10 cellular contexts compared by ENCODE assay signal in genomic region chr10:11272915-11273389, GRCh38.
DNase-seq lines count a peak whose midpoint lies in the region; ATAC-seq and TF ChIP-seq lines count a peak whose summit lies in the region.
"Had no signal": no experiment of that assay in that cellular context is flagged by ENCODE, and none has a peak within 500 bp of the region (broad histone marks: within the 10 kb centered on the region; RNA-seq: fewer than 3 reads in every experiment).

No MANE protein-coding gene starts in this region.

- no peaks in the 10 kb centered on the region for H4K20me1 ChIP-seq in smooth muscle cell (ENCODE audit: low read depth)

- no peaks in the 10 kb centered on the region for H3F3A ChIP-seq in smooth muscle cell (ENCODE audit: low read depth)

- peaks cover 5% of the 10 kb centered on the region for H3K4me1 ChIP-seq in smooth muscle cell (ENCODE audit: low read depth)

- no peak overlapping the region for H3K4me2 ChIP-seq in smooth muscle cell

- H3K27ac ChIP-seq in smooth muscle cell (ENCODE audit: low read depth), result no peak overlapping the region

- no peak overlapping the region for H3K9ac ChIP-seq in smooth muscle cell (ENCODE audit: low read depth)

- H3K4me1 Mint-ChIP-seq in activated CD8-positive, alpha-beta memory T cell treated with anti-CD3 and anti-CD28 coated beads, Interleukin-2, amount 10 ng/mL, durations not matched to agents 7 days and 5 days, result peaks cover 43% of the 10 kb centered on the region
- peaks cover 28 to 58% (median 50%) of the 10 kb centered on the region in 3 donors for H3K4me1 Mint-ChIP-seq in T-cell

- no peak for TF ChIP-seq CTCF in smooth muscle cell (IDR thresholded peaks at IDR 0.05; ENCODE audit: borderline replicate concordance, insufficient read depth, poor library complexity, severe bottlenecking)

- CTCF ChIA-PET in activated CD8-positive, alpha-beta memory T cell treated with anti-CD3 and anti-CD28 coated beads, Interleukin-2, amount 10 ng/mL, durations not matched to agents 7 days and 5 days (lab: Charles Lee), result no interaction called here
- CTCF ChIA-PET in T-cell (lab: Charles Lee), result interaction anchor here in 1 of 2 donors (4.3 kb wide), 1 partner anchor 160 kb away, joined by 33 read pairs; no protein-coding TSS in a partner anchor

- WGBS in smooth muscle cell (ENCODE audit: low lambda C conversion rate), result 93% methylated on average over 15 of the region's 15 CpGs

- H2AFZ ChIP-seq in smooth muscle cell (ENCODE audit: low read depth), result no peak overlapping the region

- H3K9me3 Mint-ChIP-seq in activated CD8-positive, alpha-beta memory T cell treated with anti-CD3 and anti-CD28 coated beads, Interleukin-2, amount 10 ng/mL, durations not matched to agents 7 days and 5 days (ENCODE audit: low read depth), result no peaks in the 10 kb centered on the region
- H3K9me3 Mint-ChIP-seq in T-cell, result no peaks in the 10 kb centered on the region
- H3K9me3 Mint-ChIP-seq: brain had no signal

- no peak for DNase-seq in activated CD8-positive, alpha-beta memory T cell treated with anti-CD3 and anti-CD28 coated beads, Interleukin-2, amount 10 ng/mL, durations not matched to agents 7 days and 5 days
- DNase-seq in activated CD8-positive, alpha-beta memory T cell treated with anti-CD3 and anti-CD28 coated beads for 24 hours, result no peak
- DNase-seq in T-cell, result no peak
- DNase-seq in stimulated activated CD4-positive, alpha-beta T cell treated with anti-CD3 and anti-CD28 coated beads, TNF-alpha, amount 100 ng/mL, for 48 hours (ENCODE audit: low read depth in 3 of 3), result peak in 2 of 3 donors; percentile 40 to 52
- no peak for DNase-seq in smooth muscle cell (lab: John Stamatoyannopoulos, UW; ENCODE audit: unreplicated experiment)
- DNase-seq: NCI-H345 had no signal

- POLR2A ChIA-PET in T-cell (lab: Charles Lee), result interaction anchor here in 1 of 2 donors (0.6 kb wide), 1 partner anchor 176 kb away, joined by 3 read pairs; no protein-coding TSS in a partner anchor

- no peaks in the 10 kb centered on the region for H3K27me3 Mint-ChIP-seq in activated CD8-positive, alpha-beta memory T cell treated with anti-CD3 and anti-CD28 coated beads, Interleukin-2, amount 10 ng/mL, durations not matched to agents 7 days and 5 days
- no peaks in the 10 kb centered on the region for H3K27me3 Mint-ChIP-seq in T-cell
- H3K27me3 Mint-ChIP-seq: brain had no signal

- ATAC-seq in activated CD8-positive, alpha-beta memory T cell treated with anti-CD3 and anti-CD28 coated beads, Interleukin-2, amount 10 ng/mL, durations not matched to agents 7 days and 5 days, result no peak
- ATAC-seq in HG02610 (IDR thresholded peaks at IDR 0.05; ENCODE audit: unreplicated experiment) (peak; percentile 90), T-cell (replicated peaks in 1 of 4) (no peak), GM21576 (IDR thresholded peaks at IDR 0.05; ENCODE audit: unreplicated experiment) (no peak), GM19467 (IDR thresholded peaks at IDR 0.05; ENCODE audit: unreplicated experiment) (no peak)

- H3K79me2 ChIP-seq in smooth muscle cell (ENCODE audit: low read depth), result no peaks in the 10 kb centered on the region

- no peak overlapping the region for H3K4me3 Mint-ChIP-seq in activated CD8-positive, alpha-beta memory T cell treated with anti-CD3 and anti-CD28 coated beads, Interleukin-2, amount 10 ng/mL, durations not matched to agents 7 days and 5 days
- H3K4me3 Mint-ChIP-seq in T-cell, result no peak overlapping the region
- H3K4me3 Mint-ChIP-seq: brain had no signal

- H3K4me3 ChIP-seq in smooth muscle cell, result no peak overlapping the region

- H3K36me3 ChIP-seq in smooth muscle cell (ENCODE audit: low read depth), result no peaks in the 10 kb centered on the region

- peaks cover 9% of the 10 kb centered on the region for H3K27me3 ChIP-seq in smooth muscle cell (ENCODE audit: low read depth)

- H3K36me3 Mint-ChIP-seq in activated CD8-positive, alpha-beta memory T cell treated with anti-CD3 and anti-CD28 coated beads, Interleukin-2, amount 10 ng/mL, durations not matched to agents 7 days and 5 days, result peaks cover 83% of the 10 kb centered on the region
- H3K36me3 Mint-ChIP-seq in T-cell, result peaks cover 58% of the 10 kb centered on the region

- H3K27ac Mint-ChIP-seq in activated CD8-positive, alpha-beta memory T cell treated with anti-CD3 and anti-CD28 coated beads, Interleukin-2, amount 10 ng/mL, durations not matched to agents 7 days and 5 days, result peak overlapping the region; percentile 44
- peak overlapping the region; percentile 39 to 70 for H3K27ac Mint-ChIP-seq in T-cell

- H3K9me3 ChIP-seq in smooth muscle cell (replicated peaks; ENCODE audit: low read depth), result no peaks in the 10 kb centered on the region

Comparison
In these comparisons a context has a peak if more than half of its experiments do, and no peak if none do; other contexts are left out.
1. DNase-seq: peak in stimulated activated CD4-positive, alpha-beta T cell treated with anti-CD3 and anti-CD28 coated beads, TNF-alpha, amount 100 ng/mL, for 48 hours (2 of 3); none in activated CD8-positive, alpha-beta memory T cell treated with anti-CD3 and anti-CD28 coated beads, Interleukin-2, amount 10 ng/mL, durations not matched to agents 7 days and 5 days (single experiment), activated CD8-positive, alpha-beta memory T cell treated with anti-CD3 and anti-CD28 coated beads for 24 hours (single experiment), T-cell (0 of 34) and smooth muscle cell (single experiment).